14 cellular contexts compared by ENCODE assay signal in genomic region chr5:171913987-171914273, GRCh38.
DNase-seq lines count a peak whose midpoint lies in the region; ATAC-seq and TF ChIP-seq lines count a peak whose summit lies in the region.
"Had no signal": no experiment of that assay in that cellular context is flagged by ENCODE, and none has a peak within 500 bp of the region (broad histone marks: within the 10 kb centered on the region; RNA-seq: fewer than 3 reads in every experiment).

No MANE protein-coding gene starts in this region.

- H3K4me3 ChIP-seq in BLaER1 treated with 17β-estradiol and CSF1 and Interleukin-3, amounts not matched to agents 10 nM and 100 nM = no peak overlapping the region
- H3K4me3 ChIP-seq in GM23338 (no peak overlapping the region), tibial nerve (no peak overlapping the region)
- H3K4me3 ChIP-seq: adrenal gland, lung, SJSA1 had no signal

- H3K27ac Mint-ChIP-seq in GM23338 = peak overlapping the region; percentile 84
- peak overlapping the region; percentile 13 for H3K27ac Mint-ChIP-seq in activated naive CD8-positive, alpha-beta T cell treated with anti-CD3 and anti-CD28 coated beads, Interleukin-2, amount 10 ng/mL, durations not matched to agents 7 days and 5 days
- peak overlapping the region in 9 of 10 donors; percentile 18 to 87 (median 70) for H3K27ac Mint-ChIP-seq in naive thymus-derived CD8-positive, alpha-beta T cell

- H3K27ac ChIP-seq in BLaER1 treated with 17β-estradiol and CSF1 and Interleukin-3, amounts not matched to agents 10 nM and 100 nM = no peak overlapping the region
- H3K27ac ChIP-seq in GM23338 (ENCODE audit: low read depth) (peak overlapping the region; percentile 64; the same call in 1 of the 2 replicates), tibial nerve (no peak overlapping the region)
- H3K27ac ChIP-seq: adrenal gland, SJSA1 had no signal

- peaks cover 20 to 46% (median 32%) of the 10 kb centered on the region in 10 experiments for H3K4me1 ChIP-seq in BLaER1 treated with 17β-estradiol and CSF1 and Interleukin-3, amounts not matched to agents 10 nM and 100 nM
- H3K4me1 ChIP-seq in GM23338 (ENCODE audit: insufficient read depth) (peaks cover 46% of the 10 kb centered on the region), tibial nerve (peaks cover 0 to 54% (median 11%) of the 10 kb centered on the region in 4 donors)
- H3K4me1 ChIP-seq: SJSA1 had no signal

- H3K9me3 ChIP-seq in BLaER1 treated with 17β-estradiol and CSF1 and Interleukin-3, amounts not matched to agents 10 nM and 100 nM (replicated peaks in 1 of 11) = no peaks in the 10 kb centered on the region
- no peaks in the 10 kb centered on the region for H3K9me3 ChIP-seq in tibial nerve
- H3K9me3 ChIP-seq: adrenal gland, SJSA1 had no signal

- peaks cover 16 to 26% (median 18%) of the 10 kb centered on the region in 11 experiments for H3K36me3 ChIP-seq in BLaER1 treated with 17β-estradiol and CSF1 and Interleukin-3, amounts not matched to agents 10 nM and 100 nM
- H3K36me3 ChIP-seq in GM23338 (ENCODE audit: insufficient read depth) = no peaks in the 10 kb centered on the region
- H3K36me3 ChIP-seq in tibial nerve = peaks cover 0 to 5% (median 0%) of the 10 kb centered on the region in 3 donors

- POLR2A ChIA-PET in activated naive CD8-positive, alpha-beta T cell treated with anti-CD3 and anti-CD28 coated beads, Interleukin-2, amount 10 ng/mL, durations not matched to agents 7 days and 5 days (lab: Charles Lee) = interaction anchor here (0.7 kb wide), 1 partner anchor 93 kb away, joined by 3 read pairs; the partner anchor contains the start of gene FBXW11
- POLR2A ChIA-PET in naive thymus-derived CD8-positive, alpha-beta T cell (lab: Charles Lee) = interaction anchor here (0.6 to 0.7 kb wide), 2 partner anchors 16 to 495 kb away, joined by 3 read pairs; no protein-coding TSS in a partner anchor

- H3K4me3 Mint-ChIP-seq in GM23338 = no peak overlapping the region
- peak overlapping the region; percentile 35 for H3K4me3 Mint-ChIP-seq in activated naive CD8-positive, alpha-beta T cell treated with anti-CD3 and anti-CD28 coated beads, Interleukin-2, amount 10 ng/mL, durations not matched to agents 7 days and 5 days
- H3K4me3 Mint-ChIP-seq in naive thymus-derived CD8-positive, alpha-beta T cell = peak overlapping the region in 1 of 10 donors; percentile 44

- no peaks in the 10 kb centered on the region for H3K27me3 ChIP-seq in BLaER1 treated with 17β-estradiol and CSF1 and Interleukin-3, amounts not matched to agents 10 nM and 100 nM
- H3K27me3 ChIP-seq in GM23338 (ENCODE audit: insufficient read depth) = no peaks in the 10 kb centered on the region
- no peaks in the 10 kb centered on the region for H3K27me3 ChIP-seq in tibial nerve
- H3K27me3 ChIP-seq: adrenal gland, SJSA1 had no signal

- H3K4me2 ChIP-seq in BLaER1 treated with 17β-estradiol and CSF1 and Interleukin-3, amounts not matched to agents 10 nM and 100 nM = peak overlapping the region; percentile 23 to 46 (median 38); a peak in 20 of 22 replicates
- H3K4me2 ChIP-seq in GM23338 = no peak overlapping the region

- no peak for TF ChIP-seq POLR2A in tibial nerve (IDR thresholded peaks at IDR 0.05)

- H3K79me2 ChIP-seq in GM23338 (replicated peaks; ENCODE audit: insufficient read depth) = peaks cover 99% of the 10 kb centered on the region

- no peak for TF ChIP-seq CTCF in GM23338 (conservative IDR thresholded peaks at IDR 0.05; ENCODE audit: low read depth in 2 of 2)
- TF ChIP-seq CTCF in tibial nerve (IDR thresholded peaks at IDR 0.05) = no peak

- ATAC-seq in GM23338 (no peak), GM18517 (IDR thresholded peaks at IDR 0.05; ENCODE audit: unreplicated experiment) (no peak)
- no peak for ATAC-seq in activated naive CD8-positive, alpha-beta T cell treated with anti-CD3 and anti-CD28 coated beads, Interleukin-2, amount 10 ng/mL, durations not matched to agents 7 days and 5 days (ENCODE audit: low read depth)
- no peak for ATAC-seq in naive thymus-derived CD8-positive, alpha-beta T cell

- H3F3A ChIP-seq in GM23338 (replicated peaks; ENCODE audit: low read depth) = no peaks in the 10 kb centered on the region; the same call in 1 of the 2 replicates

- DNase-seq in GM23338 (ENCODE audit: low spot score) (no peak), DMS79 treated with DMSO at 0.1 percent for 48 hours (lab: John Stamatoyannopoulos, UW) (no peak), tibial nerve (ENCODE audit: low spot score in 2 of 2) (no peak), Kasumi-1 (lab: John Stamatoyannopoulos, UW) (no peak)
- no peak for DNase-seq in activated naive CD8-positive, alpha-beta T cell treated with anti-CD3 and anti-CD28 coated beads, Interleukin-2, amount 10 ng/mL, durations not matched to agents 7 days and 5 days
- DNase-seq in naive thymus-derived CD8-positive, alpha-beta T cell = no peak
- DNase-seq: activated CD8-positive, alpha-beta memory T cell treated with anti-CD3 and anti-CD28 coated beads, Interleukin-2, amount 50 U/mL, for 48 hours; adrenal gland; erythroblast; NCI-H1105 had no signal

- H4K20me1 ChIP-seq in BLaER1 treated with 17β-estradiol and CSF1 and Interleukin-3, amounts not matched to agents 10 nM and 100 nM = peaks cover 60 to 99% (median 93%) of the 10 kb centered on the region in 11 experiments; a peak in 21 of 22 replicates
- H4K20me1 ChIP-seq in GM23338 (replicated peaks; ENCODE audit: insufficient read depth) = peaks cover 34% of the 10 kb centered on the region

- peaks cover 41% of the 10 kb centered on the region for H3K4me1 Mint-ChIP-seq in GM23338
- H3K4me1 Mint-ChIP-seq in activated naive CD8-positive, alpha-beta T cell treated with anti-CD3 and anti-CD28 coated beads, Interleukin-2, amount 10 ng/mL, durations not matched to agents 7 days and 5 days = peaks cover 23% of the 10 kb centered on the region
- peaks cover 21 to 59% (median 50%) of the 10 kb centered on the region in 4 donors for H3K4me1 Mint-ChIP-seq in naive thymus-derived CD8-positive, alpha-beta T cell

- H3K9me3 Mint-ChIP-seq in GM23338 = no peaks in the 10 kb centered on the region
- H3K9me3 Mint-ChIP-seq in activated naive CD8-positive, alpha-beta T cell treated with anti-CD3 and anti-CD28 coated beads, Interleukin-2, amount 10 ng/mL, durations not matched to agents 7 days and 5 days = no peaks in the 10 kb centered on the region
- H3K9me3 Mint-ChIP-seq in naive thymus-derived CD8-positive, alpha-beta T cell = no peaks in the 10 kb centered on the region

- no peak overlapping the region for H2AFZ ChIP-seq in GM23338

- no peak overlapping the region for H3K9ac ChIP-seq in BLaER1 treated with 17β-estradiol and CSF1 and Interleukin-3, amounts not matched to agents 10 nM and 100 nM

- no peaks in the 10 kb centered on the region for H3K9me2 ChIP-seq in GM23338 (ENCODE audit: insufficient read depth)

- no peaks in the 10 kb centered on the region for H3K27me3 Mint-ChIP-seq in GM23338 (ENCODE audit: insufficient read depth, low read depth, poor library complexity)
- H3K27me3 Mint-ChIP-seq in activated naive CD8-positive, alpha-beta T cell treated with anti-CD3 and anti-CD28 coated beads, Interleukin-2, amount 10 ng/mL, durations not matched to agents 7 days and 5 days = no peaks in the 10 kb centered on the region
- H3K27me3 Mint-ChIP-seq in naive thymus-derived CD8-positive, alpha-beta T cell = no peaks in the 10 kb centered on the region

- peaks cover 4% of the 10 kb centered on the region; the same call in 1 of the 3 replicates for H3K36me3 Mint-ChIP-seq in GM23338 (ENCODE audit: low read depth)
- peaks cover 3% of the 10 kb centered on the region for H3K36me3 Mint-ChIP-seq in activated naive CD8-positive, alpha-beta T cell treated with anti-CD3 and anti-CD28 coated beads, Interleukin-2, amount 10 ng/mL, durations not matched to agents 7 days and 5 days
- H3K36me3 Mint-ChIP-seq in naive thymus-derived CD8-positive, alpha-beta T cell = peaks cover 0 to 14% (median 0%) of the 10 kb centered on the region in 3 donors

- no peak for TF ChIP-seq EP300 in tibial nerve (IDR thresholded peaks at IDR 0.05)

Comparison
In these comparisons a context has a peak if more than half of its experiments do, and no peak if none do; other contexts are left out.
1. H3K27ac Mint-ChIP-seq: peak in every context shown above with its lines; median percentile 84 in GM23338; 70 in naive thymus-derived CD8-positive, alpha-beta T cell; 13 in activated naive CD8-positive, alpha-beta T cell treated with anti-CD3 and anti-CD28 coated beads, Interleukin-2, amount 10 ng/mL, durations not matched to agents 7 days and 5 days.